Comparison of ENCODE assay signal across 13 cellular contexts in the genomic region with DNA sequence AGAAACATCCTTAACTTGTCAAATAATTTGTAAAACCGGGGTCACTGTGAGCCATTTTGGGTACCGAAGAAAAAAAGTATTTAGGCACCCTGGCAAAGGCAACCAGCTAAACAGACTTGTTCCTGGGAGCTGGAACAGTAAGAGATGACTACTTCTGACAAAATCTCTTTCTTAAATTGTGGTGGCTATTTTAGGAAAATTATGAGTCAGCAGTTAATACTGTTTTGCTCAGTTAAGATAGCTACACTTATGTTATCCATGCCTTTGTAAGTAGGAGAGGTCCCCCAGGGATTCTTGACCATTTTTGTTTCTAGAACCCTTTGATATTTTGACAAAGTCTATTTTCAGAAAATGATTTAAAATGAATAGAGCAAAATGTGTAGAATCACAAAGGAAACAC.
DNase-seq lines count a peak whose midpoint lies in the region; ATAC-seq and TF ChIP-seq lines count a peak whose summit lies in the region.
"Had no signal": no experiment of that assay in that cellular context is flagged by ENCODE, and none has a peak within 500 bp of the region (broad histone marks: within the 10 kb centered on the region; RNA-seq: fewer than 3 reads in every experiment).

No MANE protein-coding gene starts in this region.

- H3K9me1 ChIP-seq in IMR-90 (ENCODE audit: insufficient read depth, low read length), result 0 out of 2 replicates have a peak, but pooled peaks cover 4% of the 10 kb centered on the region

- in situ Hi-C loops in IMR-90 (cut with MboI; ENCODE audit: low sequenced_read_pairs), result no loop called here

- peak; percentile 21 for DNase-seq in AG04450 (ENCODE audit: low read depth, low spot score)
- DNase-seq in IMR-90, result peak; percentile 80
- DNase-seq in cardiac fibroblast (ENCODE audit: low read depth in 2 of 2), result peak; percentile 76 to 78
- DNase-seq in iris pigment epithelial cell (ENCODE audit: low read depth), result peak; percentile 75
- no peak for DNase-seq in SKM-1 treated with dmso at 0.1 percent for 144 hours (lab: John Stamatoyannopoulos, UW; ENCODE audit: unreplicated experiment)
- no peak for DNase-seq in ureter (ENCODE audit: low spot score)
- DNase-seq in HuH-7 (ENCODE audit: low spot score), result no peak
- no peak for DNase-seq in cerebellar nuclear complex (lab: John Stamatoyannopoulos, UW)
- DNase-seq: activated CD4-positive, alpha-beta memory T cell treated with anti-CD3 and anti-CD28 coated beads, Interleukin-2, amount 10 ng/mL, durations not matched to agents 7 days and 5 days; kidney; NCI-H1092 treated with DMSO at 0.1 percent for 48 hours; NCI-H774; pancreas had no signal

- no peak overlapping the region for H2BK120ac ChIP-seq in IMR-90 (ENCODE audit: low read depth, low read length)

- CTCF ChIA-PET in AG04450 (lab: Charles Lee) (no interaction called here), IMR-90 (lab: Yijun Ruan, JAX) (interaction anchor here (0.6 kb wide), 1 partner anchor 44 kb away, joined by 4 read pairs; no protein-coding TSS in a partner anchor)

- peaks cover 7% of the 10 kb centered on the region for H3K36me3 ChIP-seq in IMR-90 (ENCODE audit: control insufficient read depth, insufficient read depth, low read length)
- H3K36me3 ChIP-seq: pancreas had no signal

- WGBS in IMR-90 (ENCODE audit: extremely low coverage in 2 of 2, insufficient read length in 1 of 2), 2 experiments, result no CpG with 5 or more reads among the region's 2 CpGs

- no peak for TF ChIP-seq POLR2A in IMR-90 (IDR thresholded peaks at IDR 0.05; ENCODE audit: low read depth, low read length)

- ATAC-seq in IMR-90 (ENCODE audit: low read depth), result peak; percentile 97

- H3K4ac ChIP-seq in IMR-90 (ENCODE audit: low read depth, low read length), result no peak overlapping the region

- H3K56ac ChIP-seq in IMR-90 (ENCODE audit: extremely low read depth, insufficient read depth, low read length), result no peak overlapping the region

- H3K79me1 ChIP-seq in IMR-90 (ENCODE audit: low read depth in 1 of 2, low read length in 2 of 2), result peaks cover 5 to 27% of the 10 kb centered on the region in 2 experiments; a peak in 3 of 4 replicates

- H3K23ac ChIP-seq in IMR-90 (ENCODE audit: low read depth, low read length), result no peak overlapping the region

- no peak overlapping the region for H2AFZ ChIP-seq in IMR-90 (replicated peaks; ENCODE audit: low read length, poor library complexity)

- H2AK9ac ChIP-seq in IMR-90 (replicated peaks; ENCODE audit: low read depth, low read length, poor library complexity), result no peak overlapping the region

- dilution Hi-C loops in IMR-90 (cut with HindIII; ENCODE audit: low sequenced_read_pairs, unreplicated experiment), result no loop called here

- H2BK5ac ChIP-seq in IMR-90 (ENCODE audit: low read depth, low read length, poor library complexity, severe bottlenecking), result no peak overlapping the region

- no peak overlapping the region for H3K18ac ChIP-seq in IMR-90 (ENCODE audit: low read depth, low read length)

- no peak overlapping the region for H4K8ac ChIP-seq in IMR-90 (ENCODE audit: low read depth in 2 of 2, low read length in 2 of 2)

- TF ChIP-seq CTCF in AG04450 (IDR thresholded peaks at IDR 0.05; ENCODE audit: low read depth, low read length) (no peak), IMR-90 (conservative IDR thresholded peaks at IDR 0.05; ENCODE audit: low read depth, low read length) (no peak), cardiac fibroblast (IDR thresholded peaks at IDR 0.05; ENCODE audit: low read depth, low read length) (no peak)

- intact Hi-C loops in IMR-90 (cut with micrococcal nuclease), result no loop called here

- H3K27ac ChIP-seq in AG04450 (ENCODE audit: low read depth, low read length) (no peak overlapping the region), IMR-90 (ENCODE audit: insufficient read depth, low read length) (no peak overlapping the region)
- H3K27ac ChIP-seq: pancreas had no signal

- no peak overlapping the region for H2AK5ac ChIP-seq in IMR-90 (ENCODE audit: low read depth, low read length)

- no peak overlapping the region for H2BK15ac ChIP-seq in IMR-90 (ENCODE audit: low read depth, low read length)

- H4K5ac ChIP-seq in IMR-90 (ENCODE audit: low read depth, low read length), result no peak overlapping the region

- no peaks in the 10 kb centered on the region for H3K27me3 ChIP-seq in AG04450 (ENCODE audit: control insufficient read depth, insufficient read depth, low read length)
- H3K27me3 ChIP-seq in IMR-90 (ENCODE audit: control insufficient read depth, insufficient read depth, low read length), result no peaks in the 10 kb centered on the region
- H3K27me3 ChIP-seq: pancreas had no signal

- H2BK20ac ChIP-seq in IMR-90 (ENCODE audit: low read depth, low read length), result no peak overlapping the region

- H4K20me1 ChIP-seq in IMR-90 (ENCODE audit: insufficient read depth, low read length), result no peaks in the 10 kb centered on the region; the same call in 1 of the 2 replicates

- no peak overlapping the region for H3K4me2 ChIP-seq in IMR-90 (ENCODE audit: low read depth, low read length)

- H3K14ac ChIP-seq in IMR-90 (replicated peaks; ENCODE audit: low read depth, low read length), result no peak overlapping the region

- H3K9ac ChIP-seq in IMR-90 (ENCODE audit: low read depth, low read length), result no peak overlapping the region

- H3K4me1 ChIP-seq in IMR-90 (ENCODE audit: control insufficient read depth, insufficient read depth, low read length), result peaks cover 5% of the 10 kb centered on the region; the same call in 1 of the 2 replicates

- BruUV-seq in IMR-90 (replicated peaks; lab: Mats Ljungman, UMichigan), result no TSS peak

- H3K9me3 ChIP-seq in AG04450 (ENCODE audit: control insufficient read depth, insufficient read depth, low read length) (no peaks in the 10 kb centered on the region), IMR-90 (ENCODE audit: control insufficient read depth, insufficient read depth, low read length) (no peaks in the 10 kb centered on the region)
- H3K9me3 ChIP-seq: pancreas had no signal

- H4K91ac ChIP-seq in IMR-90 (ENCODE audit: insufficient read depth, low read depth, low read length), result no peak overlapping the region

- H3K4me3 ChIP-seq in AG04450 (ENCODE audit: low read depth, low read length), result no peak overlapping the region
- no peak overlapping the region for H3K4me3 ChIP-seq in IMR-90 (ENCODE audit: insufficient read depth, low read depth, low read length)
- H3K4me3 ChIP-seq in cardiac fibroblast (replicated peaks in 1 of 2; ENCODE audit: low read depth in 2 of 2, low read length in 2 of 2), result no peak overlapping the region
- H3K4me3 ChIP-seq: pancreas had no signal

- TF ChIP-seq RAD21 in IMR-90 (IDR thresholded peaks at IDR 0.05; ENCODE audit: low read length), result no peak

- POLR2A ChIA-PET in AG04450 (lab: Yijun Ruan, JAX), result no interaction called here
- POLR2A ChIA-PET in IMR-90 (lab: Charles Lee; ENCODE audit: unreplicated experiment), result no interaction called here

TF ChIP-seq in IMR-90, 13 proteins besides CTCF, POLR2A, EP300 and RAD21:
- peak; percentile 71 for TF ChIP-seq NFE2L2 (IDR thresholded peaks at IDR 0.05; ENCODE audit: low read depth, low read length)
- TF ChIP-seq MAFK (IDR thresholded peaks at IDR 0.05; ENCODE audit: low read depth, low read length), result peak; percentile 97
- TF ChIP-seq, protein P1, sequence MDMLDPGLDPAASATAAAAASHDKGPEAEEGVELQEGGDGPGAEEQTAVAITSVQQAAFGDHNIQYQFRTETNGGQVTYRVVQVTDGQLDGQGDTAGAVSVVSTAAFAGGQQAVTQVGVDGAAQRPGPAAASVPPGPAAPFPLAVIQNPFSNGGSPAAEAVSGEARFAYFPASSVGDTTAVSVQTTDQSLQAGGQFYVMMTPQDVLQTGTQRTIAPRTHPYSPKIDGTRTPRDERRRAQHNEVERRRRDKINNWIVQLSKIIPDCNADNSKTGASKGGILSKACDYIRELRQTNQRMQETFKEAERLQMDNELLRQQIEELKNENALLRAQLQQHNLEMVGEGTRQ (IDR thresholded peaks at IDR 0.05; ENCODE audit: low read depth, low read length), result no peak
TF ChIP-seq in IMR-90: peak in this region for 2.

Comparison
In these comparisons a context has a peak if more than half of its experiments do, and no peak if none do; other contexts are left out.
1. DNase-seq: peak in AG04450 (single experiment), IMR-90 (single experiment), cardiac fibroblast (2 of 2) and iris pigment epithelial cell (single experiment); none in SKM-1 treated with dmso at 0.1 percent for 144 hours (single experiment), ureter (single experiment), HuH-7 (single experiment) and cerebellar nuclear complex (0 of 2).